In the genomic region with DNA sequence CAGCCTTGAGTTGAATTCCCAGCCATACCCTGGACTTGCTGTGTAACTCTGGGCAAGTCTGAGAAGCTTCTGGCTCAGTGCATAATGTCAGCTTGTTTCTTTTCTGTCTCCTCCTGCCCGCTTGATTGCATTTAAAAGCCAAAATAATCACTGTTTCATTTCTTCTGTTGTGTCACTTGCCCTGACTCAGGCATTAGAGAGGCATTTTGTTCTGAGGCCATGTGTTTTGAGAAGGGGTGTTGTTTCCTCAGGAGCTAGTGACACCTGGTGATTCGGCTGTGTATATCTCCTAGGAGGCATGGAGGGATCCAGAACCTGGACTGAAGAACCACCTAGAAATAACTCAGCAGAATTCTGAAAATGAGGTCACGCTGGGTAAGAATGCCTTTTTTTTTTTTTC, we compare ENCODE assay signal across 9 cellular contexts. TPM values are rescaled to one million over a fixed set of nuclear protein-coding genes. Genes with fewer than 3 reads are reported as not detected.
DNase-seq lines count a peak whose midpoint lies in the region; ATAC-seq, FAIRE-seq and TF ChIP-seq lines count a peak whose summit lies in the region.
"Had no signal": no experiment of that assay in that cellular context is flagged by ENCODE, and none has a peak within 500 bp of the region (broad histone marks: within the 10 kb centered on the region; RNA-seq: fewer than 3 reads in every experiment).

No MANE protein-coding gene starts in this region.

- H3K27me3 ChIP-seq in H1 (replicated peaks in 1 of 4; ENCODE audit: control insufficient read depth in 3 of 4, extremely low read depth in 1 of 4, insufficient read depth in 3 of 4, low read length in 3 of 4) (peaks cover 0 to 9% (median 0%) of the 10 kb centered on the region in 4 experiments; a peak in 4 of 7 replicates), thyroid gland (no peaks in the 10 kb centered on the region)

- peak overlapping the region; percentile 16 for H3K4ac ChIP-seq in H1 (replicated peaks; ENCODE audit: insufficient read length, low read depth, low read length)

- H3K36me3 ChIP-seq in H1 (ENCODE audit: control insufficient read depth in 2 of 4, insufficient read depth in 4 of 4, low read length in 3 of 4) (peaks cover 3 to 23% (median 10%) of the 10 kb centered on the region in 4 experiments; a peak in 7 of 8 replicates), thyroid gland (peaks cover 31 to 39% of the 10 kb centered on the region in 2 donors)

- H2BK120ac ChIP-seq in H1 (replicated peaks; ENCODE audit: low read depth, low read length): no peak overlapping the region

- H3K4me3 ChIP-seq in H1 (ENCODE audit: extremely low read depth in 1 of 4, insufficient read depth in 2 of 4, low read depth in 3 of 4, low read length in 4 of 4) (no peak overlapping the region), thyroid gland (replicated peaks in 1 of 3) (no peak overlapping the region)

- H2AFZ ChIP-seq in H1 (ENCODE audit: low read length): 0 out of 2 replicates have a peak overlapping the region, but pooled peaks have one; percentile 24

- TF ChIP-seq CTCF in H1 (IDR thresholded peaks at IDR 0.05; ENCODE audit: control extremely low read depth in 1 of 3, insufficient read depth in 1 of 3, low read depth in 1 of 3, low read length in 3 of 3): peak in 2 of 3 experiments; percentile 59 to 70; a peak in 3 of 4 replicates
- peak in 3 of 6 experiments; percentile 25 to 40 (median 25) for TF ChIP-seq CTCF in thyroid gland (IDR thresholded peaks at IDR 0.05)

- DNase-seq in activated naive CD4-positive, alpha-beta T cell (lab: John Stamatoyannopoulos, UW): no peak
- DNase-seq in RPMI8226 (peak; percentile 57), H1 (ENCODE audit: low read depth in 1 of 2, low spot score in 2 of 2) (no peak), thyroid gland (peak; percentile 43 to 53), DMS153 treated with DMSO at 0.1 percent for 48 hours (lab: John Stamatoyannopoulos, UW; ENCODE audit: unreplicated experiment) (no peak), NOMO-1 treated with DMSO at 0.1 percent for 48 hours (lab: John Stamatoyannopoulos, UW; ENCODE audit: unreplicated experiment) (no peak)
- DNase-seq in natural killer cell treated with Interleukin-12 subunit alpha and Interleukin-12 subunit beta and Interleukin-15 and Interleukin-18, amount 100 ng/mL, for 72 hours (ENCODE audit: low spot score): no peak
- DNase-seq: activated CD4-positive, alpha-beta T cell treated with anti-CD3 and anti-CD28 coated beads for 48 hours had no signal

- H3K27ac ChIP-seq in H1 (ENCODE audit: low read depth, low read length) (no peak overlapping the region), thyroid gland (peak overlapping the region; percentile 38 to 52 (median 42))

- no peak overlapping the region for H3K23ac ChIP-seq in H1 (ENCODE audit: insufficient read length)

- POLR2A ChIA-PET in H1 (lab: Charles Lee; ENCODE audit: partially characterized antibody): interaction anchor here (0.7 to 3.1 kb wide), 10 partner anchors 11 to 51 kb away, joined by 3 to 32 read pairs (median 4); a partner anchor contains a TSS

- H3K27me3 Mint-ChIP-seq in activated naive CD4-positive, alpha-beta T cell treated with anti-CD3 and anti-CD28 coated beads, Interleukin-2, amount 50 U/mL, for 24 hours: no peaks in the 10 kb centered on the region
- H3K27me3 Mint-ChIP-seq in natural killer cell treated with Interleukin-12 subunit alpha and Interleukin-12 subunit beta and Interleukin-15 and Interleukin-18, amount 100 ng/mL, for 72 hours: no peaks in the 10 kb centered on the region

- peaks cover 36% of the 10 kb centered on the region for H3K4me1 Mint-ChIP-seq in activated naive CD4-positive, alpha-beta T cell treated with anti-CD3 and anti-CD28 coated beads, Interleukin-2, amount 50 U/mL, for 24 hours
- H3K4me1 Mint-ChIP-seq in natural killer cell treated with Interleukin-12 subunit alpha and Interleukin-12 subunit beta and Interleukin-15 and Interleukin-18, amount 100 ng/mL, for 72 hours (ENCODE audit: low read depth in 2 of 2): peaks cover 18 to 21% of the 10 kb centered on the region in 2 donors

- TF ChIP-seq POLR2A in H1 (IDR thresholded peaks at IDR 0.05; ENCODE audit: control extremely low read depth in 1 of 2, low read depth in 2 of 2, low read length in 2 of 2): no peak
- peak in 1 of 2 donors; percentile 20 for TF ChIP-seq POLR2A in thyroid gland (IDR thresholded peaks at IDR 0.05)

- no peak overlapping the region for H2AK5ac ChIP-seq in H1 (ENCODE audit: low read depth, low read length)

- intact Hi-C loops in thyroid gland (cut with DNase I): no loop called here

- no peaks in the 10 kb centered on the region for H3K9me3 Mint-ChIP-seq in activated naive CD4-positive, alpha-beta T cell treated with anti-CD3 and anti-CD28 coated beads, Interleukin-2, amount 50 U/mL, for 24 hours
- H3K9me3 Mint-ChIP-seq in natural killer cell treated with Interleukin-12 subunit alpha and Interleukin-12 subunit beta and Interleukin-15 and Interleukin-18, amount 100 ng/mL, for 72 hours: no peaks in the 10 kb centered on the region

- no peaks in the 10 kb centered on the region for H3K79me1 ChIP-seq in H1 (ENCODE audit: low read depth, low read length)

- H4K5ac ChIP-seq in H1 (ENCODE audit: insufficient read length, low read depth, low read length): no peak overlapping the region

- no peak overlapping the region for H3K18ac ChIP-seq in H1 (ENCODE audit: extremely low read depth, low read length)

- H3K4me2 ChIP-seq in H1 (ENCODE audit: insufficient read depth in 1 of 2, low read depth in 2 of 2, low read length in 2 of 2): no peak overlapping the region

- H3K4me3 Mint-ChIP-seq in activated naive CD4-positive, alpha-beta T cell treated with anti-CD3 and anti-CD28 coated beads, Interleukin-2, amount 50 U/mL, for 24 hours: peak overlapping the region; percentile 20
- no peak overlapping the region for H3K4me3 Mint-ChIP-seq in natural killer cell treated with Interleukin-12 subunit alpha and Interleukin-12 subunit beta and Interleukin-15 and Interleukin-18, amount 100 ng/mL, for 72 hours

- H2BK20ac ChIP-seq in H1 (ENCODE audit: low read length): no peak overlapping the region

- H3K56ac ChIP-seq in H1 (replicated peaks; ENCODE audit: insufficient read length, low read depth, low read length): no peak overlapping the region

- peak; percentile 83 for TF ChIP-seq RAD21 in H1 (IDR thresholded peaks at IDR 0.05 in 1 of 2, conservative IDR thresholded peaks at IDR 0.05 in 1 of 2; ENCODE audit: low read depth in 2 of 2, low read length in 2 of 2)

- H4K8ac ChIP-seq in H1 (ENCODE audit: extremely low read depth, insufficient read depth, low read length): no peak overlapping the region

- WGBS in H1 (ENCODE audit: extremely low coverage in 1 of 2, insufficient coverage in 1 of 2, insufficient read length in 1 of 2, insufficient replicate concordance in 2 of 2, low coverage in 1 of 2, low lambda C conversion rate in 2 of 2, missing lambda C conversion rate in 1 of 2), 2 experiments: 65% methylated on average over 3 of the region's 3 CpGs; no CpG with 5 or more reads in 1 of the 2 experiments
- 52 to 54% methylated on average over 3 of the region's 3 CpGs for WGBS in thyroid gland, 2 donors

- H2BK15ac ChIP-seq in H1 (ENCODE audit: low read length): no peak overlapping the region

- no peak overlapping the region for H3K14ac ChIP-seq in H1 (ENCODE audit: insufficient read length)

- H3K27ac Mint-ChIP-seq in activated naive CD4-positive, alpha-beta T cell treated with anti-CD3 and anti-CD28 coated beads, Interleukin-2, amount 50 U/mL, for 24 hours: peak overlapping the region; percentile 55
- peak overlapping the region in 1 of 2 donors; percentile 12 for H3K27ac Mint-ChIP-seq in natural killer cell treated with Interleukin-12 subunit alpha and Interleukin-12 subunit beta and Interleukin-15 and Interleukin-18, amount 100 ng/mL, for 72 hours

- H3K9ac ChIP-seq in H1 (replicated peaks in 1 of 4; ENCODE audit: extremely low read depth in 1 of 4, low read depth in 3 of 4, low read length in 3 of 4): no peak overlapping the region

- no peak overlapping the region; the same call in 1 of the 2 replicates for H2BK12ac ChIP-seq in H1 (ENCODE audit: low read depth, low read length)

- H3K4me1 ChIP-seq in H1 (replicated peaks in 1 of 4; ENCODE audit: control insufficient read depth in 3 of 4, insufficient read depth in 4 of 4, low read length in 3 of 4): peaks cover 0 to 6% (median 4%) of the 10 kb centered on the region in 4 experiments; a peak in 6 of 7 replicates
- peaks cover 15 to 23% of the 10 kb centered on the region in 2 donors for H3K4me1 ChIP-seq in thyroid gland

- peaks cover 13% of the 10 kb centered on the region for H3K23me2 ChIP-seq in H1 (ENCODE audit: low read depth, low read length)

- H3K79me2 ChIP-seq in H1 (ENCODE audit: control insufficient read depth in 1 of 2, insufficient read depth in 2 of 2, low read length in 2 of 2): no peaks in the 10 kb centered on the region

- H4K91ac ChIP-seq in H1 (replicated peaks; ENCODE audit: insufficient read length, low read length): peak overlapping the region; percentile 12

- H2BK5ac ChIP-seq in H1 (ENCODE audit: low read depth, low read length): no peak overlapping the region

- no peak for ATAC-seq in natural killer cell treated with Interleukin-12 subunit alpha and Interleukin-12 subunit beta and Interleukin-15 and Interleukin-18, amount 100 ng/mL, for 72 hours

- H4K20me1 ChIP-seq in H1 (replicated peaks in 1 of 2; ENCODE audit: control insufficient read depth in 1 of 2, insufficient read depth in 2 of 2, low read length in 2 of 2): peaks cover 0 to 2% of the 10 kb centered on the region in 2 experiments

- CTCF ChIA-PET in H1 (lab: Charles Lee; ENCODE audit: partially characterized antibody): interaction anchor here (0.6 to 7.3 kb wide), 17 partner anchors 9 to 83 kb away, joined by 3 to 61 read pairs (median 7); a partner anchor contains a TSS

- H3K9me3 ChIP-seq in H1 (ENCODE audit: insufficient read depth in 2 of 2, low read depth in 1 of 2, low read length in 1 of 2) (no peaks in the 10 kb centered on the region), thyroid gland (no peaks in the 10 kb centered on the region)

- FAIRE-seq in H1 (lab: Jason Lieb, UNC): no peak

- H3K36me3 Mint-ChIP-seq in activated naive CD4-positive, alpha-beta T cell treated with anti-CD3 and anti-CD28 coated beads, Interleukin-2, amount 50 U/mL, for 24 hours: peaks cover 5% of the 10 kb centered on the region
- H3K36me3 Mint-ChIP-seq in natural killer cell treated with Interleukin-12 subunit alpha and Interleukin-12 subunit beta and Interleukin-15 and Interleukin-18, amount 100 ng/mL, for 72 hours: no peaks in the 10 kb centered on the region

- no peak for TF ChIP-seq EP300 in H1 (IDR thresholded peaks at IDR 0.05; ENCODE audit: borderline replicate concordance in 1 of 2, low read depth in 2 of 2, low read length in 2 of 2)

RNA-seq across cellular contexts. Expression of a gene that starts 16.0 kb away (rescaled TPM):
- total RNA-seq in H1 (2021; fragmentation: NEBNext Ultra II Directional; extraction: Animal tissue kit (Norgen Biotek cat#: 25700)): 21.0 and 23.1 TPM in 2 replicates
- polyA plus RNA-seq in H1 (2011; rRNA removed): 21.4 and 22.7 TPM in 2 replicates
- polyA plus RNA-seq in H1 (2011; cell fraction: cytosol; rRNA removed): 26.5 TPM
- polyA plus RNA-seq in H1 (2011; cell fraction: nucleus; rRNA removed): 35.3 TPM
- 23.4 to 28.2 TPM (median 26.3 TPM) in 4 replicates for polyA plus RNA-seq in H1 (2012, experiment 1 of 2)
- polyA plus RNA-seq in H1 (2012, experiment 2 of 2): 12.4 TPM
- 17.0 TPM for polyA plus RNA-seq in H1 (2013, experiment 1 of 2)
- 15.0 TPM for polyA plus RNA-seq in H1 (2013, experiment 2 of 2)
- polyA minus RNA-seq in H1 (2011; rRNA and poly(A)+ RNA removed): 30.2 and 37.8 TPM in 2 replicates
- polyA minus RNA-seq in H1 (2011; cell fraction: cytosol; rRNA and poly(A)+ RNA removed): 12.8 TPM
- 27.3 TPM for polyA minus RNA-seq in H1 (2011; cell fraction: nucleus; rRNA and poly(A)+ RNA removed)
- total RNA-seq in thyroid gland: 10 to 100 TPM; 37.5 to 63.3 (median 41.1) TPM
- total RNA-seq in natural killer cell treated with Interleukin-12 subunit alpha and Interleukin-12 subunit beta and Interleukin-15 and Interleukin-18, amount 100 ng/mL, for 72 hours: 10 to 100 TPM; 19.7 to 41.2 TPM

RNA-seq across cellular contexts. Expression of a gene that starts 19.9 kb away (rescaled TPM):
- 9.3 and 12.4 TPM in 2 replicates for total RNA-seq in H1 (2021; fragmentation: NEBNext Ultra II Directional; extraction: Animal tissue kit (Norgen Biotek cat#: 25700))
- 13.6 and 13.7 TPM in 2 replicates for polyA plus RNA-seq in H1 (2011; rRNA removed)
- polyA plus RNA-seq in H1 (2011; cell fraction: cytosol; rRNA removed): 9.7 TPM
- 10.6 TPM for polyA plus RNA-seq in H1 (2011; cell fraction: nucleus; rRNA removed)
- polyA plus RNA-seq in H1 (2012, experiment 1 of 2): 12.4 to 14.5 TPM (median 13.5 TPM) in 4 replicates
- 15.5 TPM for polyA plus RNA-seq in H1 (2012, experiment 2 of 2)
- polyA plus RNA-seq in H1 (2013, experiment 1 of 2): 18.2 TPM
- polyA plus RNA-seq in H1 (2013, experiment 2 of 2): 20.3 TPM
- 2.4 and 3.3 TPM in 2 replicates for polyA minus RNA-seq in H1 (2011; rRNA and poly(A)+ RNA removed)
- polyA minus RNA-seq in H1 (2011; cell fraction: cytosol; rRNA and poly(A)+ RNA removed): 3.9 TPM
- 5.5 TPM for polyA minus RNA-seq in H1 (2011; cell fraction: nucleus; rRNA and poly(A)+ RNA removed)
- 10 to 100 TPM; 12.9 to 43.4 (median 23.5) TPM for total RNA-seq in thyroid gland
- 1 to 10 TPM; 3.8 to 7.1 TPM for total RNA-seq in natural killer cell treated with Interleukin-12 subunit alpha and Interleukin-12 subunit beta and Interleukin-15 and Interleukin-18, amount 100 ng/mL, for 72 hours

RNA-seq across cellular contexts. Expression of a gene that starts 37.3 kb away (rescaled TPM):
- total RNA-seq in H1 (2021; fragmentation: NEBNext Ultra II Directional; extraction: Animal tissue kit (Norgen Biotek cat#: 25700)): 37.3 and 52.4 TPM in 2 replicates
- polyA plus RNA-seq in H1 (2011; rRNA removed): 22.8 and 23.6 TPM in 2 replicates
- polyA plus RNA-seq in H1 (2011; cell fraction: cytosol; rRNA removed): 29.9 TPM
- 27.6 TPM for polyA plus RNA-seq in H1 (2011; cell fraction: nucleus; rRNA removed)
- polyA plus RNA-seq in H1 (2012, experiment 1 of 2): 32.9 to 34.2 TPM (median 33.4 TPM) in 4 replicates
- polyA plus RNA-seq in H1 (2012, experiment 2 of 2): 21.4 TPM
- polyA plus RNA-seq in H1 (2013, experiment 1 of 2): 30.3 TPM
- 30.0 TPM for polyA plus RNA-seq in H1 (2013, experiment 2 of 2)
- 41.6 and 47.8 TPM in 2 replicates for polyA minus RNA-seq in H1 (2011; rRNA and poly(A)+ RNA removed)
- polyA minus RNA-seq in H1 (2011; cell fraction: cytosol; rRNA and poly(A)+ RNA removed): 20.1 TPM
- 32.6 TPM for polyA minus RNA-seq in H1 (2011; cell fraction: nucleus; rRNA and poly(A)+ RNA removed)
- 10 to 100 TPM in 2 of 4 donors, 1 to 10 TPM in 2; 9.1 to 22.7 (median 11.7) TPM for total RNA-seq in thyroid gland
- 1 to 10 TPM; 5.5 to 9.2 TPM for total RNA-seq in natural killer cell treated with Interleukin-12 subunit alpha and Interleukin-12 subunit beta and Interleukin-15 and Interleukin-18, amount 100 ng/mL, for 72 hours

Comparison
In these comparisons a context has a peak if more than half of its experiments do, and no peak if none do; other contexts are left out.
1. DNase-seq: peak in RPMI8226 (single experiment) and thyroid gland (2 of 2); none in activated naive CD4-positive, alpha-beta T cell (0 of 4), H1 (0 of 2), DMS153 treated with DMSO at 0.1 percent for 48 hours (single experiment), NOMO-1 treated with DMSO at 0.1 percent for 48 hours (single experiment) and natural killer cell treated with Interleukin-12 subunit alpha and Interleukin-12 subunit beta and Interleukin-15 and Interleukin-18, amount 100 ng/mL, for 72 hours (single experiment).